ENCODE assay signal across 7 cellular contexts in genomic region chr15:56869573-56869972, GRCh38. TPM values are rescaled to one million over a fixed set of nuclear protein-coding genes. Genes with fewer than 3 reads are reported as not detected.
DNase-seq lines count a peak whose midpoint lies in the region; TF ChIP-seq lines count a peak whose summit lies in the region.

No MANE protein-coding gene starts in this region.

- DNase-seq in GDM1 (lab: John Stamatoyannopoulos, UW) (peak; percentile 18), MM.1S (peak; percentile 36), ascending aorta (ENCODE audit: low spot score in 2 of 2) (no peak), left kidney (ENCODE audit: low read depth, low spot score) (peak; percentile 63), tibial artery (peak in 1 of 2 donors; percentile 45), NCI-H2107 treated with DMSO at 0.1 percent for 48 hours (lab: John Stamatoyannopoulos, UW; ENCODE audit: unreplicated experiment) (no peak), cerebellum (ENCODE audit: low spot score) (no peak)

- H3K9ac ChIP-seq in MM.1S (ENCODE audit: low read length), result no peak overlapping the region

- H3K4me1 ChIP-seq in MM.1S (ENCODE audit: low read length), result no peaks in the 10 kb centered on the region
- peaks cover 7 to 10% of the 10 kb centered on the region in 2 donors for H3K4me1 ChIP-seq in ascending aorta
- peaks cover 0 to 15% (median 2%) of the 10 kb centered on the region in 4 donors for H3K4me1 ChIP-seq in tibial artery

- no peaks in the 10 kb centered on the region for H3K79me2 ChIP-seq in MM.1S (ENCODE audit: low read length)

- H3K36me3 ChIP-seq in MM.1S (replicated peaks; ENCODE audit: insufficient read depth, low read length) (no peaks in the 10 kb centered on the region), ascending aorta (no peaks in the 10 kb centered on the region), tibial artery (no peaks in the 10 kb centered on the region)

- intact Hi-C loops in ascending aorta (cut with DNase I) (loop anchor here (5.0 kb wide), 1 partner anchor 372 kb away; no protein-coding TSS in a partner anchor), tibial artery (cut with DNase I; ENCODE audit: low total_unique reads) (no loop called here)

- no peak overlapping the region for H3K4me2 ChIP-seq in MM.1S (ENCODE audit: low read depth, low read length)

- H4K20me1 ChIP-seq in MM.1S (ENCODE audit: insufficient read depth, low read length), result no peaks in the 10 kb centered on the region

- H3K27me3 ChIP-seq in MM.1S (replicated peaks; ENCODE audit: insufficient read depth, low read length) (no peaks in the 10 kb centered on the region), ascending aorta (no peaks in the 10 kb centered on the region), tibial artery (no peaks in the 10 kb centered on the region)

- H3F3A ChIP-seq in MM.1S (ENCODE audit: insufficient read depth, low read length), result no peaks in the 10 kb centered on the region

- H3K9me3 ChIP-seq in MM.1S (replicated peaks; ENCODE audit: insufficient read depth, low read length) (no peaks in the 10 kb centered on the region), ascending aorta (no peaks in the 10 kb centered on the region), tibial artery (no peaks in the 10 kb centered on the region)

- H3K27ac ChIP-seq in MM.1S (ENCODE audit: low read length), result no peak overlapping the region
- no peak overlapping the region for H3K27ac ChIP-seq in ascending aorta
- no peak overlapping the region for H3K27ac ChIP-seq in tibial artery

- H3K4me3 ChIP-seq in MM.1S (ENCODE audit: low read length) (no peak overlapping the region), ascending aorta (no peak overlapping the region), tibial artery (no peak overlapping the region)

- no peaks in the 10 kb centered on the region for H3K9me2 ChIP-seq in MM.1S (replicated peaks; ENCODE audit: insufficient read depth, low read length)

- no peak overlapping the region for H2AFZ ChIP-seq in MM.1S (ENCODE audit: low read length)

- TF ChIP-seq CTCF in MM.1S (IDR thresholded peaks at IDR 0.05; ENCODE audit: low read length) (peak; percentile 71), ascending aorta (IDR thresholded peaks at IDR 0.05) (peak in 2 of 3 experiments; percentile 29 to 49), tibial artery (IDR thresholded peaks at IDR 0.05) (peak; percentile 55 to 60)

RNA-seq across cellular contexts. Expression of gene TCF12, which starts 48.9 kb away (rescaled TPM):
- total RNA-seq in ascending aorta (144 TPM), cerebellum (250 TPM)

Comparison
In these comparisons a context has a peak if more than half of its experiments do, and no peak if none do; other contexts are left out.
1. DNase-seq: peak in GDM1 (single experiment), MM.1S (single experiment) and left kidney (single experiment); none in ascending aorta (0 of 2), NCI-H2107 treated with DMSO at 0.1 percent for 48 hours (single experiment) and cerebellum (single experiment).
2. Peak in every context shown above with its lines, with median percentiles within 50 percentile points of each other: CTCF ChIP-seq.